1 cellular context compared by ENCODE assay signal in the genomic region with DNA sequence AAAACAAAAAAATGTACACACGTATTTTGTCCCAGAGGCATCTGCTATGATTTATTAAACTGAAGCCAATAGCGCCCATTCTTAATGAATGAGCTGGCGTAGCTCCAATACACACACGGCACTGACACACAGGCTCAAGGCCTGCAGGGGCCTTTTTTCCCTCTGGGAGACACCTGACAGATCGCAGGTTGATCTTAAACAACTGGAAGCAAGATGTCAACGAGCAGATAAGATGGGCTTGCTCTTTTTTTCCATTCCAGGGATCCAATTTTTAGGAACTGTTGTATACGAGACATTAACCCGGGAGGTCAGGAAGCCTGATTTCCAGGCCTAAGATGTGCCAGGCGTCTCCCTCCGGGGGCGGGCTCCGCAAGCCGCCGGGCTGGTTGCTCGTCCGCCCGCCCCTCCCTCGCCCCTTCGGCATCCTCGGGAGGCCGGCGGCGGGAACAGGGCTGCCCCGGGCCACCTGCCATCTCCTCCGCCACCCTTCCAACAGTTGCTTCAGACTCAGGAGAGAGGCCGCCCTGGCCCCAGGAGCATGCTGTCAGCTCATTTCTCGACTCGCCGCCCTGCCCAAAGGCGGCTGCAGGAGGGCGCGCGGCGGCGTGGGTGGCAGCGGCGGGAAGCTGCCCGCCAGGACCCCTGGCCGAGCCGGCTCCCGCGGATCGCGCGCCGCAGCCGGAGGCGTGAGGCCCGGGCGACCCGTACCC.
TF ChIP-seq lines count a peak whose summit lies in the region.

No MANE protein-coding gene starts in this region.

TF ChIP-seq in IMR-90, 13 proteins besides CTCF, POLR2A, EP300 and RAD21:
- no peak for TF ChIP-seq SMC3 (IDR thresholded peaks at IDR 0.05; ENCODE audit: low read depth, low read length)
- no peak for TF ChIP-seq NFE2L2 (IDR thresholded peaks at IDR 0.05; ENCODE audit: low read depth, low read length)
- TF ChIP-seq RFX5 (IDR thresholded peaks at IDR 0.05; ENCODE audit: low read depth, low read length) = no peak
TF ChIP-seq in IMR-90: peak in this region for 0.
